14 cellular contexts compared by ENCODE assay signal in genomic region chr11:63532799-63533475, GRCh38. TPM values are rescaled to one million over a fixed set of nuclear protein-coding genes. Genes with fewer than 3 reads are reported as not detected.
A peak's percentile ranks its signal among the peaks of the same experiment; 100 is the strongest.
DNase-seq lines count a peak whose midpoint lies in the region; ATAC-seq and TF ChIP-seq lines count a peak whose summit lies in the region.
"Had no signal": no experiment of that assay in that cellular context is flagged by ENCODE, and none has a peak within 500 bp of the region (broad histone marks: within the 10 kb centered on the region; RNA-seq: fewer than 3 reads in every experiment).

No MANE protein-coding gene starts in this region.

- peaks cover 10% of the 10 kb centered on the region for H3K36me3 Mint-ChIP-seq in CD8-positive, alpha-beta T cell
- H3K36me3 Mint-ChIP-seq in central memory CD8-positive, alpha-beta T cell (ENCODE audit: insufficient read depth) = peaks cover 26% of the 10 kb centered on the region
- no peaks in the 10 kb centered on the region for H3K36me3 Mint-ChIP-seq in natural killer cell treated with Interleukin-12 subunit alpha and Interleukin-12 subunit beta and Interleukin-15 and Interleukin-18, amount 100 ng/mL, for 72 hours

- CTCF ChIA-PET in CD8-positive, alpha-beta T cell (lab: Charles Lee) = interaction anchor here (0.6 to 2.1 kb wide), 3 partner anchors 19 to 54 kb away, joined by 3 to 11 read pairs (median 4); no protein-coding TSS in a partner anchor

- TF ChIP-seq POLR2A in adrenal gland (IDR thresholded peaks at IDR 0.05) = no peak

- H3K27me3 Mint-ChIP-seq in CD8-positive, alpha-beta T cell (ENCODE audit: low read depth) = no peaks in the 10 kb centered on the region
- no peaks in the 10 kb centered on the region for H3K27me3 Mint-ChIP-seq in central memory CD8-positive, alpha-beta T cell
- H3K27me3 Mint-ChIP-seq in natural killer cell treated with Interleukin-12 subunit alpha and Interleukin-12 subunit beta and Interleukin-15 and Interleukin-18, amount 100 ng/mL, for 72 hours = no peaks in the 10 kb centered on the region
- H3K27me3 Mint-ChIP-seq: activated T-cell treated with anti-CD3 and anti-CD28 coated beads, Interleukin-2, amount 50 U/mL, for 24 hours had no signal

- no peak for TF ChIP-seq CTCF in CD8-positive, alpha-beta T cell (IDR thresholded peaks at IDR 0.05)
- TF ChIP-seq CTCF in adrenal gland (IDR thresholded peaks at IDR 0.05) = no peak

- no peaks in the 10 kb centered on the region for H3K36me3 ChIP-seq in CD8-positive, alpha-beta T cell (ENCODE audit: insufficient read depth, low read length)
- H3K36me3 ChIP-seq in HUES6 (ENCODE audit: control insufficient read depth, insufficient read depth, low read length) (no peaks in the 10 kb centered on the region), adrenal gland (replicated peaks in 1 of 2) (no peaks in the 10 kb centered on the region)

- DNase-seq in CD8-positive, alpha-beta T cell = no peak
- DNase-seq in central memory CD8-positive, alpha-beta T cell (ENCODE audit: low spot score in 2 of 2) = no peak
- DNase-seq in natural killer cell treated with Interleukin-12 subunit alpha and Interleukin-12 subunit beta and Interleukin-15 and Interleukin-18, amount 100 ng/mL, for 72 hours (ENCODE audit: low spot score) = no peak
- no peak for DNase-seq in activated T-cell treated with anti-CD3 and anti-CD28 coated beads, Interleukin-2, amount 50 U/mL, for 1 hour
- DNase-seq in GDM1 (lab: John Stamatoyannopoulos, UW) = no peak
- DNase-seq in cortex of kidney (lab: John Stamatoyannopoulos, UW) = no peak
- no peak for DNase-seq in adrenal gland
- DNase-seq: activated CD4-positive, alpha-beta T cell treated with anti-CD3 and anti-CD28 coated beads for 1 hour; activated T-cell treated with anti-CD3 and anti-CD28 coated beads, Interleukin-2, amount 50 U/mL, for 24 hours; effector CD4-positive, alpha-beta T cell; GM23248; stimulated activated CD4-positive, alpha-beta T cell treated with anti-CD3 and anti-CD28 coated beads, Interleukin-4, amount 100 ng/mL, for 1 hour had no signal

- no peaks in the 10 kb centered on the region for H3K9me3 Mint-ChIP-seq in CD8-positive, alpha-beta T cell
- no peaks in the 10 kb centered on the region for H3K9me3 Mint-ChIP-seq in central memory CD8-positive, alpha-beta T cell
- no peaks in the 10 kb centered on the region for H3K9me3 Mint-ChIP-seq in natural killer cell treated with Interleukin-12 subunit alpha and Interleukin-12 subunit beta and Interleukin-15 and Interleukin-18, amount 100 ng/mL, for 72 hours
- H3K9me3 Mint-ChIP-seq: activated T-cell treated with anti-CD3 and anti-CD28 coated beads, Interleukin-2, amount 50 U/mL, for 24 hours had no signal

- no peak overlapping the region for H3K27ac ChIP-seq in CD8-positive, alpha-beta T cell (ENCODE audit: low read depth, low read length)
- peak overlapping the region; percentile 86 for H3K27ac ChIP-seq in HUES6 (ENCODE audit: low read depth, low read length)
- H3K27ac ChIP-seq in adrenal gland = no peak overlapping the region
- H3K27ac ChIP-seq: GM23248 had no signal

- H3K4me1 ChIP-seq in CD8-positive, alpha-beta T cell (ENCODE audit: insufficient read depth, low read length) = peaks cover 75% of the 10 kb centered on the region
- peaks cover 46% of the 10 kb centered on the region for H3K4me1 ChIP-seq in HUES6 (ENCODE audit: control insufficient read depth, insufficient read depth, low read length)
- peaks cover 0 to 25% of the 10 kb centered on the region in 2 donors for H3K4me1 ChIP-seq in adrenal gland (replicated peaks in 1 of 2)

- H3K4me3 ChIP-seq in CD8-positive, alpha-beta T cell (ENCODE audit: low read depth, low read length) = peak overlapping the region; percentile 9
- H3K4me3 ChIP-seq in HUES6 (ENCODE audit: low read depth, low read length) (peak overlapping the region; percentile 4; the same call in 1 of the 2 replicates), adrenal gland (no peak overlapping the region)
- H3K4me3 ChIP-seq: GM23248 had no signal

- H3K9me3 ChIP-seq in CD8-positive, alpha-beta T cell (ENCODE audit: low read length) = no peaks in the 10 kb centered on the region
- H3K9me3 ChIP-seq in HUES6 (ENCODE audit: control insufficient read depth, insufficient read depth, low read depth, low read length) = no peaks in the 10 kb centered on the region
- no peaks in the 10 kb centered on the region for H3K9me3 ChIP-seq in adrenal gland (replicated peaks in 1 of 3)

- no peaks in the 10 kb centered on the region for H3K27me3 ChIP-seq in CD8-positive, alpha-beta T cell (ENCODE audit: insufficient read depth, low read length)
- H3K27me3 ChIP-seq in HUES6 (ENCODE audit: control insufficient read depth, insufficient read depth, low read length) (no peaks in the 10 kb centered on the region), adrenal gland (no peaks in the 10 kb centered on the region)

- H3K27ac Mint-ChIP-seq in CD8-positive, alpha-beta T cell = peak overlapping the region; percentile 89
- peak overlapping the region; percentile 90 for H3K27ac Mint-ChIP-seq in central memory CD8-positive, alpha-beta T cell (ENCODE audit: low read depth)
- H3K27ac Mint-ChIP-seq in natural killer cell treated with Interleukin-12 subunit alpha and Interleukin-12 subunit beta and Interleukin-15 and Interleukin-18, amount 100 ng/mL, for 72 hours = peak overlapping the region; percentile 82 to 97
- H3K27ac Mint-ChIP-seq: activated T-cell treated with anti-CD3 and anti-CD28 coated beads, Interleukin-2, amount 50 U/mL, for 24 hours had no signal

- 55 to 83% (median 78%) methylated on average over 4 of the region's 4 CpGs for WGBS in adrenal gland, 4 donors

- POLR2A ChIA-PET in CD8-positive, alpha-beta T cell (lab: Charles Lee) = interaction anchor here (1.5 to 8.7 kb wide), 2 partner anchors 18 to 50 kb away, joined by 3 to 101 read pairs; no protein-coding TSS in a partner anchor

- peaks cover 81% of the 10 kb centered on the region for H3K4me1 Mint-ChIP-seq in CD8-positive, alpha-beta T cell (ENCODE audit: low read depth)
- peaks cover 81% of the 10 kb centered on the region for H3K4me1 Mint-ChIP-seq in central memory CD8-positive, alpha-beta T cell
- H3K4me1 Mint-ChIP-seq in natural killer cell treated with Interleukin-12 subunit alpha and Interleukin-12 subunit beta and Interleukin-15 and Interleukin-18, amount 100 ng/mL, for 72 hours (ENCODE audit: low read depth in 2 of 2) = peaks cover 64 to 83% of the 10 kb centered on the region in 2 donors

- ATAC-seq in CD8-positive, alpha-beta T cell = no peak
- no peak for ATAC-seq in central memory CD8-positive, alpha-beta T cell (replicated peaks; ENCODE audit: extremely low read depth, poor library complexity, severe bottlenecking)
- ATAC-seq in natural killer cell treated with Interleukin-12 subunit alpha and Interleukin-12 subunit beta and Interleukin-15 and Interleukin-18, amount 100 ng/mL, for 72 hours = no peak

- intact Hi-C loops in CD8-positive, alpha-beta T cell (cut with DNase I, micrococcal nuclease) = loop anchor here in 1 of 2 experiments (5.0 kb wide), 2 partner anchors 34 to 139 kb away; partner anchors contain the start of gene ATL3
- intact Hi-C loops in adrenal gland (cut with DNase I) = no loop called here

- peak overlapping the region; percentile 68 for H3K9ac ChIP-seq in HUES6 (ENCODE audit: low read length)
- H3K9ac ChIP-seq: GM23248 had no signal

- peak overlapping the region; percentile 18 for H3K4me3 Mint-ChIP-seq in CD8-positive, alpha-beta T cell
- peak overlapping the region; percentile 57 for H3K4me3 Mint-ChIP-seq in central memory CD8-positive, alpha-beta T cell
- peak overlapping the region; percentile 11 for H3K4me3 Mint-ChIP-seq in natural killer cell treated with Interleukin-12 subunit alpha and Interleukin-12 subunit beta and Interleukin-15 and Interleukin-18, amount 100 ng/mL, for 72 hours
- H3K4me3 Mint-ChIP-seq: activated T-cell treated with anti-CD3 and anti-CD28 coated beads, Interleukin-2, amount 50 U/mL, for 24 hours had no signal

RNA-seq across cellular contexts. Expression of gene PLAAT4, which starts 3.7 kb away (rescaled TPM):
- total RNA-seq in CD8-positive, alpha-beta T cell = 10 to 100 TPM; 81.9 to 84.0 TPM
- total RNA-seq in natural killer cell treated with Interleukin-12 subunit alpha and Interleukin-12 subunit beta and Interleukin-15 and Interleukin-18, amount 100 ng/mL, for 72 hours = 100 to 1,000 TPM in 1 of 2 donors, 10 to 100 TPM in 1; 42.5 to 193 TPM
- total RNA-seq in adrenal gland = 10 to 100 TPM; 11.5 to 49.5 (median 27.1) TPM
- polyA plus RNA-seq in adrenal gland = 10 to 100 TPM; 12.4 to 38.0 (median 30.0) TPM

RNA-seq across cellular contexts. Expression of gene LGALS12, which starts 27.1 kb away (rescaled TPM):
- not detected for total RNA-seq in CD8-positive, alpha-beta T cell
- total RNA-seq in natural killer cell treated with Interleukin-12 subunit alpha and Interleukin-12 subunit beta and Interleukin-15 and Interleukin-18, amount 100 ng/mL, for 72 hours = under 1 TPM in 1 of 2 donors, not detected in 1; 0.59 TPM
- total RNA-seq in adrenal gland = 1 to 10 TPM in 3 of 8 donors, under 1 TPM in 4, not detected in 1; 0.15 to 3.0 (median 0.41) TPM
- polyA plus RNA-seq in adrenal gland = 10 to 100 TPM in 1 of 3 donors, under 1 TPM in 2; 0.11 to 15.5 (median 0.64) TPM
- total RNA-seq: GM23248, renal cortical epithelial cell had no signal
- polyA plus RNA-seq: GM23248 had no signal

RNA-seq across cellular contexts. Expression of gene PLAAT2, which starts 30.2 kb away (rescaled TPM):
- total RNA-seq in CD8-positive, alpha-beta T cell = under 1 TPM in 1 of 2 experiments, not detected in 1; 0.47 TPM
- total RNA-seq in natural killer cell treated with Interleukin-12 subunit alpha and Interleukin-12 subunit beta and Interleukin-15 and Interleukin-18, amount 100 ng/mL, for 72 hours = 1 to 10 TPM in 1 of 2 donors, not detected in 1; 1.4 TPM
- not detected for total RNA-seq in adrenal gland
- under 1 TPM in 1 of 3 donors, not detected in 2; 0.30 TPM for polyA plus RNA-seq in adrenal gland
- total RNA-seq: GM23248, renal cortical epithelial cell had no signal
- polyA plus RNA-seq: GM23248 had no signal

RNA-seq across cellular contexts. Expression of gene PLAAT5, which starts 42.0 kb away (rescaled TPM):
- not detected for total RNA-seq in CD8-positive, alpha-beta T cell
- under 1 TPM in 1 of 2 donors, not detected in 1; 0.36 TPM for total RNA-seq in natural killer cell treated with Interleukin-12 subunit alpha and Interleukin-12 subunit beta and Interleukin-15 and Interleukin-18, amount 100 ng/mL, for 72 hours
- total RNA-seq in adrenal gland = 1 to 10 TPM in 3 of 8 donors, under 1 TPM in 3, not detected in 2; 0.69 to 7.9 (median 0.96) TPM
- polyA plus RNA-seq in adrenal gland = 1 to 10 TPM in 2 of 3 donors, under 1 TPM in 1; 0.64 to 8.1 (median 2.0) TPM
- total RNA-seq: GM23248 had no signal
- polyA plus RNA-seq: GM23248 had no signal

Comparison
In these comparisons a context has a peak if more than half of its experiments do, and no peak if none do; other contexts are left out.
1. H3K4me3 ChIP-seq: peak in CD8-positive, alpha-beta T cell (single experiment) and HUES6 (single experiment); none in adrenal gland (0 of 4).
2. Peak in every context shown above with its lines, with median percentiles within 50 percentile points of each other: H3K27ac Mint-ChIP-seq and H3K4me3 Mint-ChIP-seq.